ENCODE assay signal across 1 cellular context in the genomic region with DNA sequence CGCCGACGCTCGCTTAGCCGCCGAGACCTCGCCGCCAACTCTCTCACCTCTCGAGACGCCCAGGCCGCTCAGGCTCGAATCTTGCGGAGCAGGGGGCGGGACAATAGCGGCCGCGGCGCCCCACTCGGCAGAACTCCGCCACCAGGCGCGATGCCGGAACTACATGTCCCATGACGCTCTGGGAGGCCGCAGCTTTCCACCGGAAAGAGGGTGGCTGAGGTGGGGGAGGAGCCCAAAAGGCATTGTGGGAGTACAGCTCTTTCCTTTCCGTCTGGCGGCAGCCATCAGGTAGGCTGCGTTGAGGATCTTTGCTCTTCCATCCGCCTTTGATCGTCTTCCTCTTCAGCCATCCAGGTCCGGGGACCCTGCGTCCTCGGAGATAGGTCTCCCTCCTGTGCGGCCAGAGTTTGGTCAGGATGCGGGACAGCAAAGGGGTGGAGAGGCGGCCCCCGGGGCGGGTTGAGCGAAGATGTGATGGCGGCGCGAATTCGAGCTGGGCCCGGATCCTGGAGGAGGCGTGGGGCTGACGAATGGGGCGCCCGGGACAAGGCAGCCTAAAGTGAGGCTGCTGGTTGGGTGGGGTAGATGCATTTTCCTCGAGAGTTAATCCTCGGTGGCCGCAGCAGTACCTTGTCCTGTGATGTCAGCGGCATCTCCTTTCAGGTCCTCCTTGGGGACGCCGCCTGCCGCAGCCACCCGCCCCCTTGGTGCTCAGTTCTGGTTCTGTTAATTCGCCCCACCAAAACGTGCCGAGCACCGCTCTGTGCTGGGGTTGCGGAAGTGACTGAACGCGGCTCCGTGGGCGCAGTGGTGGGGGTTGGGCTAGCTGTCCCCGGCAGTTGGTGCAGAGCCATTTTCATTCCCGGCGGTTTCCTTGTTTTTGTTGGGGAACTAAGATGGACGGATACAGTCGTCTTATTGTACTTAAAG.
TF ChIP-seq lines count a peak whose summit lies in the region.

A gene (minus strand): TSS at position 105 of the 930 bp plus-strand sequence. CDS start 6,086 bp downstream, outside the sequence.
A gene (plus strand): TSS at position 247 of the 930 bp plus-strand sequence. CDS start 728 bp downstream, outside the sequence.

TF ChIP-seq in HepG2, 621 proteins besides CTCF, POLR2A, EP300 and RAD21 (continued from another document and continues in another):
- TF ChIP-seq, protein P1, sequence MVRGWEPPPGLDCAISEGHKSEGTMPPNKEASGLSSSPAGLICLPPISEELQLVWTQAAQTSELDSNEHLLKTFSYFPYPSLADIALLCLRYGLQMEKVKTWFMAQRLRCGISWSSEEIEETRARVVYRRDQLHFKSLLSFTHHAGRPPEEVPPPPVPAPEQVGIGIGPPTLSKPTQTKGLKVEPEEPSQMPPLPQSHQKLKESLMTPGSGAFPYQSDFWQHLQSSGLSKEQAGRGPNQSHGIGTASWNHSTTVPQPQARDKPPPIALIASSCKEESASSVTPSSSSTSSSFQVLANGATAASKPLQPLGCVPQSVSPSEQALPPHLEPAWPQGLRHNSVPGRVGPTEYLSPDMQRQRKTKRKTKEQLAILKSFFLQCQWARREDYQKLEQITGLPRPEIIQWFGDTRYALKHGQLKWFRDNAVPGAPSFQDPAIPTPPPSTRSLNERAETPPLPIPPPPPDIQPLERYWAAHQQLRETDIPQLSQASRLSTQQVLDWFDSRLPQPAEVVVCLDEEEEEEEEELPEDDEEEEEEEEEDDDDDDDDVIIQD (CRISPR knock-in tag; IDR thresholded peaks at IDR 0.05; ENCODE audit: low read depth) = peak; percentile 99
- TF ChIP-seq ASH2L (IDR thresholded peaks at IDR 0.05; ENCODE audit: insufficient read length, low read depth, low read length) (peak; percentile 90), ELF1 (CRISPR knock-in tag; IDR thresholded peaks at IDR 0.05) (peak; percentile 87), SMARCE1 (IDR thresholded peaks at IDR 0.05; ENCODE audit: borderline replicate concordance) (no peak), ARNT (IDR thresholded peaks at IDR 0.05) (no peak), CHCHD3 (CRISPR knock-in tag; IDR thresholded peaks at IDR 0.05) (no peak; the same call in 1 of the 2 replicates), MLLT10 (CRISPR knock-in tag; IDR thresholded peaks at IDR 0.05) (no peak), ARNTL (CRISPR knock-in tag; IDR thresholded peaks at IDR 0.05) (0 out of 2 replicates have a peak, but pooled peaks have one; percentile 68), KDM5A (IDR thresholded peaks at IDR 0.05; ENCODE audit: borderline replicate concordance, low read length) (no peak; the same call in 1 of the 2 replicates), AGO2 (optimal IDR thresholded peaks at IDR 0.05; ENCODE audit: low read depth, low read length) (peak; percentile 98), IRF2 (CRISPR knock-in tag; IDR thresholded peaks at IDR 0.05) (peak; percentile 98), NFYB (CRISPR knock-in tag; IDR thresholded peaks at IDR 0.05) (peak; percentile 42), ZNF501 (CRISPR knock-in tag; IDR thresholded peaks at IDR 0.05) (peak; percentile 94), ZFP62 (CRISPR knock-in tag; IDR thresholded peaks at IDR 0.05) (no peak), GABPB1 (CRISPR knock-in tag; IDR thresholded peaks at IDR 0.05) (peak; percentile 98), DR1 (CRISPR knock-in tag; IDR thresholded peaks at IDR 0.05) (peak; percentile 96), SMARCC2 (IDR thresholded peaks at IDR 0.05) (no peak), SUZ12 (IDR thresholded peaks at IDR 0.05; ENCODE audit: low read depth, low read length) (peak; percentile 81), ATRX (CRISPR knock-in tag; IDR thresholded peaks at IDR 0.05; ENCODE audit: borderline replicate concordance) (no peak), POLR2G (IDR thresholded peaks at IDR 0.05; ENCODE audit: low read depth, low read length) (peak; percentile 100), ETV6 (CRISPR knock-in tag; conservative IDR thresholded peaks at IDR 0.05) (peak; percentile 48), ZNF768 (CRISPR knock-in tag; IDR thresholded peaks at IDR 0.05) (peak; percentile 43; the same call in 1 of the 2 replicates), SRSF1 (optimal IDR thresholded peaks at IDR 0.05; ENCODE audit: low read depth, low read length) (peak; percentile 74), HIVEP1 (CRISPR knock-in tag; IDR thresholded peaks at IDR 0.05) (peak; percentile 83)
- TF ChIP-seq, protein P2, sequence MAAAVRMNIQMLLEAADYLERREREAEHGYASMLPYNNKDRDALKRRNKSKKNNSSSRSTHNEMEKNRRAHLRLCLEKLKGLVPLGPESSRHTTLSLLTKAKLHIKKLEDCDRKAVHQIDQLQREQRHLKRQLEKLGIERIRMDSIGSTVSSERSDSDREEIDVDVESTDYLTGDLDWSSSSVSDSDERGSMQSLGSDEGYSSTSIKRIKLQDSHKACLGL (CRISPR knock-in tag; IDR thresholded peaks at IDR 0.05) = peak; percentile 59; the same call in 1 of the 2 replicates
- TF ChIP-seq, protein P3, sequence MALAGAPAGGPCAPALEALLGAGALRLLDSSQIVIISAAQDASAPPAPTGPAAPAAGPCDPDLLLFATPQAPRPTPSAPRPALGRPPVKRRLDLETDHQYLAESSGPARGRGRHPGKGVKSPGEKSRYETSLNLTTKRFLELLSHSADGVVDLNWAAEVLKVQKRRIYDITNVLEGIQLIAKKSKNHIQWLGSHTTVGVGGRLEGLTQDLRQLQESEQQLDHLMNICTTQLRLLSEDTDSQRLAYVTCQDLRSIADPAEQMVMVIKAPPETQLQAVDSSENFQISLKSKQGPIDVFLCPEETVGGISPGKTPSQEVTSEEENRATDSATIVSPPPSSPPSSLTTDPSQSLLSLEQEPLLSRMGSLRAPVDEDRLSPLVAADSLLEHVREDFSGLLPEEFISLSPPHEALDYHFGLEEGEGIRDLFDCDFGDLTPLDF (CRISPR knock-in tag; IDR thresholded peaks at IDR 0.05) = 0 out of 2 replicates have a peak, but pooled peaks have one; percentile 31
- TF ChIP-seq, protein P4, sequence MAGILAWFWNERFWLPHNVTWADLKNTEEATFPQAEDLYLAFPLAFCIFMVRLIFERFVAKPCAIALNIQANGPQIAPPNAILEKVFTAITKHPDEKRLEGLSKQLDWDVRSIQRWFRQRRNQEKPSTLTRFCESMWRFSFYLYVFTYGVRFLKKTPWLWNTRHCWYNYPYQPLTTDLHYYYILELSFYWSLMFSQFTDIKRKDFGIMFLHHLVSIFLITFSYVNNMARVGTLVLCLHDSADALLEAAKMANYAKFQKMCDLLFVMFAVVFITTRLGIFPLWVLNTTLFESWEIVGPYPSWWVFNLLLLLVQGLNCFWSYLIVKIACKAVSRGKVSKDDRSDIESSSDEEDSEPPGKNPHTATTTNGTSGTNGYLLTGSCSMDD (CRISPR knock-in tag; IDR thresholded peaks at IDR 0.05) = 0 out of 2 replicates have a peak, but pooled peaks have one; percentile 61
- TF ChIP-seq, protein P5, sequence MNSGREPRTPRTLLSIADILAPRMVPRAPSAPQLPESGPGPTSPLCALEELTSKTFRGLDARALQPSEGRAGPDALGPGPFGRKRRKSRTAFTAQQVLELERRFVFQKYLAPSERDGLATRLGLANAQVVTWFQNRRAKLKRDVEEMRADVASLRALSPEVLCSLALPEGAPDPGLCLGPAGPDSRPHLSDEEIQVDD (CRISPR knock-in tag; IDR thresholded peaks at IDR 0.05; ENCODE audit: borderline replicate concordance) = no peak; the same call in 1 of the 2 replicates
- TF ChIP-seq, protein P6, sequence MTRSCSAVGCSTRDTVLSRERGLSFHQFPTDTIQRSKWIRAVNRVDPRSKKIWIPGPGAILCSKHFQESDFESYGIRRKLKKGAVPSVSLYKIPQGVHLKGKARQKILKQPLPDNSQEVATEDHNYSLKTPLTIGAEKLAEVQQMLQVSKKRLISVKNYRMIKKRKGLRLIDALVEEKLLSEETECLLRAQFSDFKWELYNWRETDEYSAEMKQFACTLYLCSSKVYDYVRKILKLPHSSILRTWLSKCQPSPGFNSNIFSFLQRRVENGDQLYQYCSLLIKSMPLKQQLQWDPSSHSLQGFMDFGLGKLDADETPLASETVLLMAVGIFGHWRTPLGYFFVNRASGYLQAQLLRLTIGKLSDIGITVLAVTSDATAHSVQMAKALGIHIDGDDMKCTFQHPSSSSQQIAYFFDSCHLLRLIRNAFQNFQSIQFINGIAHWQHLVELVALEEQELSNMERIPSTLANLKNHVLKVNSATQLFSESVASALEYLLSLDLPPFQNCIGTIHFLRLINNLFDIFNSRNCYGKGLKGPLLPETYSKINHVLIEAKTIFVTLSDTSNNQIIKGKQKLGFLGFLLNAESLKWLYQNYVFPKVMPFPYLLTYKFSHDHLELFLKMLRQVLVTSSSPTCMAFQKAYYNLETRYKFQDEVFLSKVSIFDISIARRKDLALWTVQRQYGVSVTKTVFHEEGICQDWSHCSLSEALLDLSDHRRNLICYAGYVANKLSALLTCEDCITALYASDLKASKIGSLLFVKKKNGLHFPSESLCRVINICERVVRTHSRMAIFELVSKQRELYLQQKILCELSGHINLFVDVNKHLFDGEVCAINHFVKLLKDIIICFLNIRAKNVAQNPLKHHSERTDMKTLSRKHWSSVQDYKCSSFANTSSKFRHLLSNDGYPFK (CRISPR knock-in tag; IDR thresholded peaks at IDR 0.05; ENCODE audit: borderline replicate concordance) = peak; percentile 68; the same call in 1 of the 2 replicates
- TF ChIP-seq, protein P7, sequence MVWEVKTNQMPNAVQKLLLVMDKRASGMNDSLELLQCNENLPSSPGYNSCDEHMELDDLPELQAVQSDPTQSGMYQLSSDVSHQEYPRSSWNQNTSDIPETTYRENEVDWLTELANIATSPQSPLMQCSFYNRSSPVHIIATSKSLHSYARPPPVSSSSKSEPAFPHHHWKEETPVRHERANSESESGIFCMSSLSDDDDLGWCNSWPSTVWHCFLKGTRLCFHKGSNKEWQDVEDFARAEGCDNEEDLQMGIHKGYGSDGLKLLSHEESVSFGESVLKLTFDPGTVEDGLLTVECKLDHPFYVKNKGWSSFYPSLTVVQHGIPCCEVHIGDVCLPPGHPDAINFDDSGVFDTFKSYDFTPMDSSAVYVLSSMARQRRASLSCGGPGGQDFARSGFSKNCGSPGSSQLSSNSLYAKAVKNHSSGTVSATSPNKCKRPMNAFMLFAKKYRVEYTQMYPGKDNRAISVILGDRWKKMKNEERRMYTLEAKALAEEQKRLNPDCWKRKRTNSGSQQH (CRISPR knock-in tag; IDR thresholded peaks at IDR 0.05; ENCODE audit: low read depth) = peak; percentile 85
- TF ChIP-seq, protein P8, sequence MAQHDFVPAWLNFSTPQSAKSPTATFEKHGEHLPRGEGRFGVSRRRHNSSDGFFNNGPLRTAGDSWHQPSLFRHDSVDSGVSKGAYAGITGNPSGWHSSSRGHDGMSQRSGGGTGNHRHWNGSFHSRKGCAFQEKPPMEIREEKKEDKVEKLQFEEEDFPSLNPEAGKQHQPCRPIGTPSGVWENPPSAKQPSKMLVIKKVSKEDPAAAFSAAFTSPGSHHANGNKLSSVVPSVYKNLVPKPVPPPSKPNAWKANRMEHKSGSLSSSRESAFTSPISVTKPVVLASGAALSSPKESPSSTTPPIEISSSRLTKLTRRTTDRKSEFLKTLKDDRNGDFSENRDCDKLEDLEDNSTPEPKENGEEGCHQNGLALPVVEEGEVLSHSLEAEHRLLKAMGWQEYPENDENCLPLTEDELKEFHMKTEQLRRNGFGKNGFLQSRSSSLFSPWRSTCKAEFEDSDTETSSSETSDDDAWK (CRISPR knock-in tag; IDR thresholded peaks at IDR 0.05) = no peak
- TF ChIP-seq, protein P9, sequence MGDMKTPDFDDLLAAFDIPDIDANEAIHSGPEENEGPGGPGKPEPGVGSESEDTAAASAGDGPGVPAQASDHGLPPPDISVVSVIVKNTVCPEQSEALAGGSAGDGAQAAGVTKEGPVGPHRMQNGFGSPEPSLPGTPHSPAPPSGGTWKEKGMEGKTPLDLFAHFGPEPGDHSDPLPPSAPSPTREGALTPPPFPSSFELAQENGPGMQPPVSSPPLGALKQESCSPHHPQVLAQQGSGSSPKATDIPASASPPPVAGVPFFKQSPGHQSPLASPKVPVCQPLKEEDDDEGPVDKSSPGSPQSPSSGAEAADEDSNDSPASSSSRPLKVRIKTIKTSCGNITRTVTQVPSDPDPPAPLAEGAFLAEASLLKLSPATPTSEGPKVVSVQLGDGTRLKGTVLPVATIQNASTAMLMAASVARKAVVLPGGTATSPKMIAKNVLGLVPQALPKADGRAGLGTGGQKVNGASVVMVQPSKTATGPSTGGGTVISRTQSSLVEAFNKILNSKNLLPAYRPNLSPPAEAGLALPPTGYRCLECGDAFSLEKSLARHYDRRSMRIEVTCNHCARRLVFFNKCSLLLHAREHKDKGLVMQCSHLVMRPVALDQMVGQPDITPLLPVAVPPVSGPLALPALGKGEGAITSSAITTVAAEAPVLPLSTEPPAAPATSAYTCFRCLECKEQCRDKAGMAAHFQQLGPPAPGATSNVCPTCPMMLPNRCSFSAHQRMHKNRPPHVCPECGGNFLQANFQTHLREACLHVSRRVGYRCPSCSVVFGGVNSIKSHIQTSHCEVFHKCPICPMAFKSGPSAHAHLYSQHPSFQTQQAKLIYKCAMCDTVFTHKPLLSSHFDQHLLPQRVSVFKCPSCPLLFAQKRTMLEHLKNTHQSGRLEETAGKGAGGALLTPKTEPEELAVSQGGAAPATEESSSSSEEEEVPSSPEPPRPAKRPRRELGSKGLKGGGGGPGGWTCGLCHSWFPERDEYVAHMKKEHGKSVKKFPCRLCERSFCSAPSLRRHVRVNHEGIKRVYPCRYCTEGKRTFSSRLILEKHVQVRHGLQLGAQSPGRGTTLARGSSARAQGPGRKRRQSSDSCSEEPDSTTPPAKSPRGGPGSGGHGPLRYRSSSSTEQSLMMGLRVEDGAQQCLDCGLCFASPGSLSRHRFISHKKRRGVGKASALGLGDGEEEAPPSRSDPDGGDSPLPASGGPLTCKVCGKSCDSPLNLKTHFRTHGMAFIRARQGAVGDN (CRISPR knock-in tag; IDR thresholded peaks at IDR 0.05) = peak; percentile 92
- TF ChIP-seq, protein P10, sequence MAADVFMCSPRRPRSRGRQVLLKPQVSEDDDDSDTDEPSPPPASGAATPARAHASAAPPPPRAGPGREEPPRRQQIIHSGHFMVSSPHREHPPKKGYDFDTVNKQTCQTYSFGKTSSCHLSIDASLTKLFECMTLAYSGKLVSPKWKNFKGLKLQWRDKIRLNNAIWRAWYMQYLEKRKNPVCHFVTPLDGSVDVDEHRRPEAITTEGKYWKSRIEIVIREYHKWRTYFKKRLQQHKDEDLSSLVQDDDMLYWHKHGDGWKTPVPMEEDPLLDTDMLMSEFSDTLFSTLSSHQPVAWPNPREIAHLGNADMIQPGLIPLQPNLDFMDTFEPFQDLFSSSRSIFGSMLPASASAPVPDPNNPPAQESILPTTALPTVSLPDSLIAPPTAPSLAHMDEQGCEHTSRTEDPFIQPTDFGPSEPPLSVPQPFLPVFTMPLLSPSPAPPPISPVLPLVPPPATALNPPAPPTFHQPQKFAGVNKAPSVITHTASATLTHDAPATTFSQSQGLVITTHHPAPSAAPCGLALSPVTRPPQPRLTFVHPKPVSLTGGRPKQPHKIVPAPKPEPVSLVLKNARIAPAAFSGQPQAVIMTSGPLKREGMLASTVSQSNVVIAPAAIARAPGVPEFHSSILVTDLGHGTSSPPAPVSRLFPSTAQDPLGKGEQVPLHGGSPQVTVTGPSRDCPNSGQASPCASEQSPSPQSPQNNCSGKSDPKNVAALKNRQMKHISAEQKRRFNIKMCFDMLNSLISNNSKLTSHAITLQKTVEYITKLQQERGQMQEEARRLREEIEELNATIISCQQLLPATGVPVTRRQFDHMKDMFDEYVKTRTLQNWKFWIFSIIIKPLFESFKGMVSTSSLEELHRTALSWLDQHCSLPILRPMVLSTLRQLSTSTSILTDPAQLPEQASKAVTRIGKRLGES (CRISPR knock-in tag; IDR thresholded peaks at IDR 0.05; ENCODE audit: borderline replicate concordance) = no peak; the same call in 1 of the 2 replicates
